In genomic region chr14:39264057-39264456, GRCh38 we compare ENCODE assay signal across 8 cellular contexts.
"Had no signal": no experiment of that assay in that cellular context is flagged by ENCODE, and none has a peak within 500 bp of the region (broad histone marks: within the 10 kb centered on the region; RNA-seq: fewer than 3 reads in every experiment).

No MANE protein-coding gene starts in this region.

- H3K27me3 Mint-ChIP-seq: IgD-negative memory B cell had no signal

- ATAC-seq: GM23338 had no signal

- FAIRE-seq: H54, HTR-8/SVneo had no signal

- H3K27ac Mint-ChIP-seq: GM23338, H9, HFFc6 had no signal

- H2AFZ ChIP-seq: GM23338 had no signal

- DNase-seq: H9, HCEC 1CT, HFFc6, KG1 had no signal

- H3K4me2 ChIP-seq: GM23338 had no signal

- H3K36me3 Mint-ChIP-seq: IgD-negative memory B cell had no signal

- H3K4me3 ChIP-seq: GM23338 had no signal

- H3K4me3 Mint-ChIP-seq: GM23338, H9, HFFc6 had no signal
